Comparison of ENCODE assay signal across 8 cellular contexts in the genomic region with DNA sequence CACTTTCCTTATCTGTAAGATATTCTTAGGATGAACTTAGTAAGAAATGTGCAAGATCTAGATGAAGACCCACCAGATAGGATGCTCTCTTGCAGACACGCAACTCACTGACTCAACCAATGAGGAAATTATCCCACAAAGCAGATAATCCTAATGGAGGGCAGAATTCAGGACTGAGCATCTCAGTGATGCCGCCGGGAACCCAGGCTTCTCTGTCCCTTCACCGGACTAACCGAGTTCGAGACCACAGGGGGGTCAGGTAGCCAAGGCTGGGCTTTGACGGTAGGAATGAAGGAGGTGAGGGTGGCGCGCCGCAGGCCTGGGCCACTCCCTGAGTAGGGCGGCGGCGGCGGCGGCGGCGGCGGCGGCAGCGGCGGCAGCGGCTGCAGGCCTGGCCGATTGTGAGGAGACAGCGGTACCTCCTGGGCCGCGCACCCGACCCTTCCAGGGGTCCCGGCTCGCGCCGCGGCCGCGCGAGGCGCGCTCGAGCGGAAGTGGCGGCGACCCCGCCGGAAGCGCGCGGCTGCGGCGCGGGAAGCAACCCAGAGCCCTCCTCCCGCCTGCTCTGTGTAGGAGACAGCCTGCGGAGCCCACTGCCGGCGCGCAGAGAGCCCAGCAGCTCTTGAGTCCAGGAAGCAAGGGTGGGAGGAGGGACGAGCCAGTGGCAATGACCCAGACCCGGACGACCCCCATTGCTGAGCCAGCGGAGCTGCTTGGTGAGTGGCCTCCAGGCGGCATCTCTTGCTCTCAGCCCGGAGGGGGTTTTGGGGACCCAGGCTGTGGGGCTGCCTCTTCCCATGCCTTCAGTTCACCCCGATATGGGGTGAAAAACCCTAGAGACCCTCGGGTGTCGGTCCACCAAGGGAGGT. TPM values are rescaled to one million over a fixed set of nuclear protein-coding genes. Genes with fewer than 3 reads are reported as not detected.
A peak's percentile ranks its signal among the peaks of the same experiment; 100 is the strongest.
DNase-seq lines count a peak whose midpoint lies in the region; ATAC-seq and TF ChIP-seq lines count a peak whose summit lies in the region.

Gene KHDC1 (minus strand): TSS at position 496 of the 869 bp plus-strand sequence. CDS start 20,679 bp downstream, outside the sequence.

- peaks cover 53% of the 10 kb centered on the region for H3K79me2 ChIP-seq in DOHH2 (ENCODE audit: control insufficient read depth, low read length)

- ATAC-seq in GM21423 (IDR thresholded peaks at IDR 0.05; ENCODE audit: unreplicated experiment) (peak; percentile 93), heart right ventricle (peak; percentile 83 to 96 (median 88))

- peak within 1 kb of the TSS; percentile 88 for H3K4me2 ChIP-seq in DOHH2 (ENCODE audit: low read length)

- no peaks in the 10 kb centered on the region for H4K20me1 ChIP-seq in DOHH2 (ENCODE audit: control insufficient read depth, insufficient read depth, low read depth, low read length)

- no peaks in the 10 kb centered on the region for H3K27me3 ChIP-seq in DOHH2 (ENCODE audit: control insufficient read depth, low read length)
- no peaks in the 10 kb centered on the region for H3K27me3 ChIP-seq in HUES6 (ENCODE audit: control insufficient read depth, insufficient read depth, low read length)
- no peaks in the 10 kb centered on the region for H3K27me3 ChIP-seq in heart right ventricle
- H3K27me3 ChIP-seq in prostate gland (replicated peaks; ENCODE audit: insufficient read depth), result no peaks in the 10 kb centered on the region

- TF ChIP-seq POLR2A in Raji (IDR thresholded peaks at IDR 0.05; ENCODE audit: insufficient read depth, low read depth, low read length) (peak; percentile 98), prostate gland (IDR thresholded peaks at IDR 0.05) (no peak)

- TF ChIP-seq CTCF in DOHH2 (IDR thresholded peaks at IDR 0.05; ENCODE audit: low read depth, low read length, poor library complexity, severe bottlenecking), result no peak
- peak in 3 of 9 donors; percentile 10 to 17 (median 13) for TF ChIP-seq CTCF in heart right ventricle (IDR thresholded peaks at IDR 0.05)
- TF ChIP-seq CTCF in prostate gland (IDR thresholded peaks at IDR 0.05), result no peak

- intact Hi-C loops in heart right ventricle (cut with DNase I), result no loop called here
- intact Hi-C loops in prostate gland (cut with DNase I), result no loop called here

- peaks cover 24% of the 10 kb centered on the region for H3K36me3 ChIP-seq in DOHH2 (ENCODE audit: control insufficient read depth, low read length)
- H3K36me3 ChIP-seq in HUES6 (ENCODE audit: control insufficient read depth, insufficient read depth, low read length), result no peaks in the 10 kb centered on the region; the same call in 1 of the 2 replicates
- H3K36me3 ChIP-seq in heart right ventricle, result no peaks in the 10 kb centered on the region
- no peaks in the 10 kb centered on the region for H3K36me3 ChIP-seq in prostate gland
- no peaks in the 10 kb centered on the region for H3K36me3 ChIP-seq in urinary bladder (ENCODE audit: insufficient read depth)

- H3K4me3 ChIP-seq in DOHH2 (ENCODE audit: low read length) (peak within 1 kb of the TSS; percentile 90), HUES6 (ENCODE audit: low read depth, low read length) (peak within 1 kb of the TSS; percentile 70), heart right ventricle (peak within 1 kb of the TSS; percentile 36 to 72 (median 66)), prostate gland (peak within 1 kb of the TSS; percentile 54 to 70), urinary bladder (ENCODE audit: low read depth, low read length) (peak within 1 kb of the TSS; percentile 80)

- DNase-seq in activated naive CD4-positive, alpha-beta T cell treated with anti-CD3 and anti-CD28 coated beads, Interleukin-2, amount 50 U/mL, for 16 hours, result peak; percentile 64
- DNase-seq in heart right ventricle, result peak; percentile 13 to 60
- peak; percentile 8 for DNase-seq in prostate gland (ENCODE audit: low spot score)

- H3K4me1 ChIP-seq in DOHH2 (ENCODE audit: control insufficient read depth, low read length) (peaks cover 49% of the 10 kb centered on the region), HUES6 (ENCODE audit: control insufficient read depth, insufficient read depth, low read length) (peaks cover 11% of the 10 kb centered on the region; the same call in 1 of the 2 replicates), heart right ventricle (peaks cover 0 to 20% (median 8%) of the 10 kb centered on the region in 9 donors), prostate gland (replicated peaks) (no peaks in the 10 kb centered on the region), urinary bladder (ENCODE audit: insufficient read depth) (no peaks in the 10 kb centered on the region)

- no peaks in the 10 kb centered on the region for H3K9me2 ChIP-seq in DOHH2 (replicated peaks; ENCODE audit: control insufficient read depth, low read length)

- H3K9me3 ChIP-seq in DOHH2 (ENCODE audit: control insufficient read depth, insufficient read depth, low read length), result no peaks in the 10 kb centered on the region
- H3K9me3 ChIP-seq in HUES6 (ENCODE audit: control insufficient read depth, insufficient read depth, low read depth, low read length), result no peaks in the 10 kb centered on the region
- no peaks in the 10 kb centered on the region for H3K9me3 ChIP-seq in heart right ventricle
- H3K9me3 ChIP-seq in prostate gland, result no peaks in the 10 kb centered on the region

- H3F3A ChIP-seq in DOHH2 (ENCODE audit: control insufficient read depth, insufficient read depth), result peaks cover 7% of the 10 kb centered on the region

- H3K27ac ChIP-seq in DOHH2 (ENCODE audit: low read depth, low read length) (peak within 1 kb of the TSS; percentile 60), HUES6 (ENCODE audit: low read depth, low read length) (no peak within 1 kb of the TSS), heart right ventricle (peak within 1 kb of the TSS in 7 of 10 donors; percentile 39 to 79 (median 58)), prostate gland (peak within 1 kb of the TSS; percentile 35 to 41), urinary bladder (ENCODE audit: low read depth) (peak within 1 kb of the TSS; percentile 35)

- 2% methylated on average over 53 to 63 of the region's 63 CpGs for WGBS in heart right ventricle, 2 donors
- 3% methylated on average over 35 of the region's 63 CpGs for WGBS in prostate gland
- WGBS in urinary bladder, result under 1% methylated on average over 63 of the region's 63 CpGs

- H3K9ac ChIP-seq in HUES6 (ENCODE audit: low read length), result peak within 1 kb of the TSS; percentile 71

RNA-seq across cellular contexts. Expression of gene KHDC1, which starts in this region (rescaled TPM):
- total RNA-seq in heart right ventricle (1 to 10 TPM in 7 of 10 donors, under 1 TPM in 3; 0.57 to 2.8 (median 1.2) TPM), prostate gland (1 to 10 TPM; 4.1 to 4.2 TPM), urinary bladder (2.6 TPM)
- polyA plus RNA-seq in heart right ventricle (1 to 10 TPM in 1 of 2 donors, under 1 TPM in 1; 0.51 to 1.8 TPM), urinary bladder (4.2 TPM)

Comparison
In these comparisons a context has a peak if more than half of its experiments do, and no peak if none do; other contexts are left out.
1. DNase-seq: peak in every context shown above with its lines; median percentile 64 in activated naive CD4-positive, alpha-beta T cell treated with anti-CD3 and anti-CD28 coated beads, Interleukin-2, amount 50 U/mL, for 16 hours; 36 in heart right ventricle; 8 in prostate gland.